ENCODE assay signal across 8 cellular contexts in the genomic region with DNA sequence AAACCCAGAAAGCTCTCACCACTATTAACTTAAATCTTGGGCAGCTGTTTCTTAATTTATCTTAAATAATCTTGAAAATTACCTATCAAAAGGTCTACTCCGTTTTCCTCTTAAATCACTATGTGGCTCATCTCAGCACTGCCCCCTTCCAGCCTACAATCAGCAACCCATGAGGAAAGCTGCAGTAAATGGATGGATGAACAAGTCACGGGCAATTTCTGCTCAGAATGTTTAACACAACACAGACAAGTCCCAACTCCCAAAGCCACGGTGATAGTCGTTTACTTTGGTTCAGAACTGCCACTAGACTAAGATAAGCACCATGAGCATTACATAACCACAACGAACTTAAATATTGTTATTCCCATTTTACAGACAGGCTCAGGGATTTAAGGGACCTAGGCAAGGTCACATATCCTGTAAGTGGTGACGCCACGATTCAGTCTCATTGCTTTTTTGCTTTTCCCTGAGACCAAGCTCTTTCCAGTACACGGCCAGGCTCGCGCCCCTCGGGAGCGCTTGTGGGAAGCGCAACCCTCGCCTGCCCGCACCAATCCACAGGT. TPM values are rescaled to one million over a fixed set of nuclear protein-coding genes. Genes with fewer than 3 reads are reported as not detected.
DNase-seq lines count a peak whose midpoint lies in the region; ATAC-seq and TF ChIP-seq lines count a peak whose summit lies in the region.

No MANE protein-coding gene starts in this region.

- POLR2A ChIA-PET in naive thymus-derived CD8-positive, alpha-beta T cell (lab: Charles Lee), result interaction anchor here (0.6 to 4.7 kb wide), 10 partner anchors 8 to 740 kb away, joined by 3 to 57 read pairs (median 5); partner anchors contain the start of genes ACO1, DNAJA1, NDUFB6 and NFX1

- H3K27ac ChIP-seq in RWPE2 (ENCODE audit: poor library complexity, severe bottlenecking) (peak overlapping the region; percentile 75), endodermal cell (ENCODE audit: low read depth, low read length) (peak overlapping the region; percentile 89)

- no peaks in the 10 kb centered on the region for H3K9me3 ChIP-seq in ES-I3 (ENCODE audit: control insufficient read depth, insufficient read depth, low read length)
- H3K9me3 ChIP-seq in RWPE2 (ENCODE audit: severe bottlenecking), result no peaks in the 10 kb centered on the region
- H3K9me3 ChIP-seq in endodermal cell (ENCODE audit: control insufficient read depth, low read length), result peaks cover 5% of the 10 kb centered on the region

- H3K4me1 ChIP-seq in ES-I3 (ENCODE audit: insufficient read depth, low read length) (no peaks in the 10 kb centered on the region), RWPE2 (ENCODE audit: insufficient read depth, poor library complexity, severe bottlenecking) (peaks cover 12% of the 10 kb centered on the region), endodermal cell (ENCODE audit: control insufficient read depth, insufficient read depth, low read length) (no peaks in the 10 kb centered on the region)

- H3K4me3 ChIP-seq in H7 (ENCODE audit: insufficient read depth, low read depth, low read length), result peak overlapping the region; percentile 94
- H3K4me3 ChIP-seq in RWPE2 (ENCODE audit: severe bottlenecking), result peak overlapping the region; percentile 95
- peak overlapping the region; percentile 91 for H3K4me3 ChIP-seq in endodermal cell (ENCODE audit: low read length)

- H3K9ac ChIP-seq in ES-I3 (ENCODE audit: low read depth, low read length), result peak overlapping the region; percentile 80
- H3K9ac ChIP-seq in endodermal cell (ENCODE audit: extremely low read depth, low read length, poor library complexity, severe bottlenecking), result peak overlapping the region; percentile 89

- DNase-seq in H7 (peak; percentile 50), RWPE2 (ENCODE audit: low spot score) (no peak), endodermal cell (peak; percentile 59), iPS-NIHi7 (ENCODE audit: extremely low spot score) (no peak)
- no peak for DNase-seq in naive thymus-derived CD8-positive, alpha-beta T cell
- no peak for DNase-seq in stimulated activated CD8-positive, alpha-beta memory T cell treated with anti-CD3 and anti-CD28 coated beads, Interleukin-4, amount 100 ng/mL, for 48 hours

- H3K36me3 ChIP-seq in ES-I3 (ENCODE audit: insufficient read depth, low read length) (no peaks in the 10 kb centered on the region), H7 (replicated peaks; ENCODE audit: control insufficient read depth, insufficient read depth, low read length) (no peaks in the 10 kb centered on the region), RWPE2 (ENCODE audit: low read depth) (peaks cover 41% of the 10 kb centered on the region), endodermal cell (ENCODE audit: control insufficient read depth, insufficient read depth, low read length) (peaks cover 37% of the 10 kb centered on the region)

- peaks cover 7% of the 10 kb centered on the region for H3K4me1 Mint-ChIP-seq in endodermal cell
- peaks cover 20 to 64% (median 59%) of the 10 kb centered on the region in 4 donors for H3K4me1 Mint-ChIP-seq in naive thymus-derived CD8-positive, alpha-beta T cell

- H3K9me3 Mint-ChIP-seq in endodermal cell, result no peaks in the 10 kb centered on the region
- no peaks in the 10 kb centered on the region for H3K9me3 Mint-ChIP-seq in naive thymus-derived CD8-positive, alpha-beta T cell

- ATAC-seq in RWPE2 (ENCODE audit: low read depth) (no peak; the same call in 1 of the 3 replicates), HG02678 (IDR thresholded peaks at IDR 0.05; ENCODE audit: unreplicated experiment) (no peak)
- ATAC-seq in naive thymus-derived CD8-positive, alpha-beta T cell, result peak in 1 of 2 donors; percentile 13

- H3K27ac Mint-ChIP-seq in endodermal cell, result peak overlapping the region; percentile 92
- H3K27ac Mint-ChIP-seq in naive thymus-derived CD8-positive, alpha-beta T cell, result peak overlapping the region; percentile 81 to 100 (median 94)

- peak overlapping the region; percentile 91 for H3K4me3 Mint-ChIP-seq in endodermal cell
- H3K4me3 Mint-ChIP-seq in naive thymus-derived CD8-positive, alpha-beta T cell, result peak overlapping the region; percentile 89 to 100 (median 98)

- H3K27me3 ChIP-seq in H7 (ENCODE audit: control insufficient read depth, insufficient read depth, low read length) (no peaks in the 10 kb centered on the region), RWPE2 (ENCODE audit: insufficient read depth, poor library complexity, severe bottlenecking) (no peaks in the 10 kb centered on the region), endodermal cell (ENCODE audit: control insufficient read depth, insufficient read depth, low read length, poor library complexity, severe bottlenecking) (no peaks in the 10 kb centered on the region)

- WGBS in endodermal cell (ENCODE audit: insufficient coverage in 1 of 2, insufficient read length in 1 of 2), 2 experiments, result 3 to 5% methylated on average over 4 to 15 of the region's 15 CpGs

- H3K27me3 Mint-ChIP-seq in endodermal cell (ENCODE audit: insufficient read depth), result no peaks in the 10 kb centered on the region
- H3K27me3 Mint-ChIP-seq in naive thymus-derived CD8-positive, alpha-beta T cell, result no peaks in the 10 kb centered on the region

- H3K36me3 Mint-ChIP-seq in endodermal cell (ENCODE audit: low read depth), result peaks cover 38% of the 10 kb centered on the region
- H3K36me3 Mint-ChIP-seq in naive thymus-derived CD8-positive, alpha-beta T cell, result peaks cover 0 to 5% (median 0%) of the 10 kb centered on the region in 3 donors

- no peak for TF ChIP-seq CTCF in RWPE2 (IDR thresholded peaks at IDR 0.05; ENCODE audit: poor library complexity, severe bottlenecking)
- peak; percentile 42 for TF ChIP-seq CTCF in endodermal cell (conservative IDR thresholded peaks at IDR 0.05)

RNA-seq across cellular contexts. Expression of gene SMIM27, which starts 2.0 kb away (rescaled TPM):
- total RNA-seq in H7 (2014; rRNA removed; shearing (Covaris generic)), result 7.1 and 16.7 TPM in 2 replicates
- total RNA-seq in endodermal cell, result 10 to 100 TPM; 14.0 to 18.4 TPM
- polyA plus RNA-seq in endodermal cell (2013, experiment 1 of 2), result 29.8 TPM
- 29.0 TPM for polyA plus RNA-seq in endodermal cell (2013, experiment 2 of 2)
- total RNA-seq in naive thymus-derived CD8-positive, alpha-beta T cell, result 10 to 100 TPM; 37.0 to 37.8 TPM
- polyA plus RNA-seq in naive thymus-derived CD8-positive, alpha-beta T cell, result 100 to 1,000 TPM; 103 to 116 (median 110) TPM

RNA-seq across cellular contexts. Expression of gene TOPORS, which starts 2.3 kb away (rescaled TPM):
- total RNA-seq in H7 (2014; rRNA removed; shearing (Covaris generic)), result 27.1 and 31.6 TPM in 2 replicates
- 10 to 100 TPM; 25.4 to 29.5 TPM for total RNA-seq in endodermal cell
- 19.8 TPM for polyA plus RNA-seq in endodermal cell (2013, experiment 1 of 2)
- 20.2 TPM for polyA plus RNA-seq in endodermal cell (2013, experiment 2 of 2)
- 10 to 100 TPM; 21.9 to 24.2 TPM for total RNA-seq in naive thymus-derived CD8-positive, alpha-beta T cell
- polyA plus RNA-seq in naive thymus-derived CD8-positive, alpha-beta T cell, result 10 to 100 TPM; 22.8 to 26.0 (median 23.5) TPM

RNA-seq across cellular contexts. Expression of gene NDUFB6, which starts 22.8 kb away (rescaled TPM):
- total RNA-seq in H7 (2014; rRNA removed; shearing (Covaris generic)), result 48.4 and 77.1 TPM in 2 replicates
- 10 to 100 TPM; 48.8 to 54.9 TPM for total RNA-seq in endodermal cell
- 71.7 TPM for polyA plus RNA-seq in endodermal cell (2013, experiment 1 of 2)
- polyA plus RNA-seq in endodermal cell (2013, experiment 2 of 2), result 81.6 TPM
- 10 to 100 TPM; 22.5 to 23.0 TPM for total RNA-seq in naive thymus-derived CD8-positive, alpha-beta T cell
- polyA plus RNA-seq in naive thymus-derived CD8-positive, alpha-beta T cell, result 10 to 100 TPM; 70.0 to 92.7 (median 91.3) TPM

RNA-seq across cellular contexts. Expression of gene RIGI, which starts 24.1 kb away (rescaled TPM):
- total RNA-seq in H7 (2014; rRNA removed; shearing (Covaris generic)), result 6.1 and 6.5 TPM in 2 replicates
- total RNA-seq in endodermal cell, result 10 to 100 TPM in 1 of 2 donors, 1 to 10 TPM in 1; 8.3 to 12.6 TPM
- 4.5 TPM for polyA plus RNA-seq in endodermal cell (2013, experiment 1 of 2)
- 4.8 TPM for polyA plus RNA-seq in endodermal cell (2013, experiment 2 of 2)
- total RNA-seq in naive thymus-derived CD8-positive, alpha-beta T cell, result 10 to 100 TPM; 20.9 to 22.6 TPM
- 10 to 100 TPM; 12.7 to 14.4 (median 14.1) TPM for polyA plus RNA-seq in naive thymus-derived CD8-positive, alpha-beta T cell

Comparison
In these comparisons a context has a peak if more than half of its experiments do, and no peak if none do; other contexts are left out.
1. DNase-seq: peak in H7 (single experiment) and endodermal cell (single experiment); none in RWPE2 (single experiment), naive thymus-derived CD8-positive, alpha-beta T cell (0 of 10), stimulated activated CD8-positive, alpha-beta memory T cell treated with anti-CD3 and anti-CD28 coated beads, Interleukin-4, amount 100 ng/mL, for 48 hours (single experiment) and iPS-NIHi7 (single experiment).
2. Peak in every context shown above with its lines, with median percentiles within 50 percentile points of each other: H3K4me3 ChIP-seq.